In genomic region chr5:119269061-119269579, GRCh38 we compare ENCODE assay signal across 1 cellular context.
A peak's percentile ranks its signal among the peaks of the same experiment; 100 is the strongest.
TF ChIP-seq lines count a peak whose summit lies in the region.

No MANE protein-coding gene starts in this region.

TF ChIP-seq in K562, 482 proteins besides CTCF, POLR2A, EP300 and RAD21 (continued from another document and continues in another):
- no peak for TF ChIP-seq ZBTB34 (CRISPR knock-in tag; IDR thresholded peaks at IDR 0.05)
- TF ChIP-seq ZNF384 (IDR thresholded peaks at IDR 0.05; ENCODE audit: low read depth, low read length): no peak
- TF ChIP-seq ATF6 (CRISPR knock-in tag; IDR thresholded peaks at IDR 0.05): no peak
- no peak for TF ChIP-seq SNRNP70 (optimal IDR thresholded peaks at IDR 0.05; ENCODE audit: low read depth, low read length)
- TF ChIP-seq RBBP5 (IDR thresholded peaks at IDR 0.05; ENCODE audit: borderline replicate concordance, insufficient read depth, low read length, poor library complexity, severe bottlenecking): peak; percentile 48
- TF ChIP-seq ZNF592 (IDR thresholded peaks at IDR 0.05): peak; percentile 50; the same call in 1 of the 2 replicates
- TF ChIP-seq MAFG (tag; conservative IDR thresholded peaks at IDR 0.05): no peak
- no peak; the same call in 1 of the 2 replicates for TF ChIP-seq ZNF24 (IDR thresholded peaks at IDR 0.05)
- no peak for TF ChIP-seq HIVEP1 (CRISPR knock-in tag; IDR thresholded peaks at IDR 0.05)
- no peak for TF ChIP-seq ETV5 (CRISPR knock-in tag; IDR thresholded peaks at IDR 0.05; ENCODE audit: low read depth)
- no peak for TF ChIP-seq ZKSCAN3 (CRISPR knock-in tag; IDR thresholded peaks at IDR 0.05)
- TF ChIP-seq NR2F6 (CRISPR knock-in tag; IDR thresholded peaks at IDR 0.05): no peak
- peak; percentile 95; the same call in 1 of the 2 replicates for TF ChIP-seq ZC3H4 (CRISPR knock-in tag; IDR thresholded peaks at IDR 0.05; ENCODE audit: borderline replicate concordance)
- TF ChIP-seq ILF3 (IDR thresholded peaks at IDR 0.05; ENCODE audit: borderline replicate concordance): no peak
- no peak for TF ChIP-seq RBM39 (optimal IDR thresholded peaks at IDR 0.05; ENCODE audit: low read depth, low read length)
- TF ChIP-seq HDAC8 (tag; IDR thresholded peaks at IDR 0.05): no peak
- peak; percentile 50 for TF ChIP-seq E2F6 (IDR thresholded peaks at IDR 0.05; ENCODE audit: borderline replicate concordance in 1 of 2, extremely low read depth in 1 of 2, insufficient read depth in 1 of 2, insufficient read length in 1 of 2, low read depth in 1 of 2, low read length in 1 of 2, poor library complexity in 1 of 2, severe bottlenecking in 1 of 2)
- no peak for TF ChIP-seq ZBTB7A (IDR thresholded peaks at IDR 0.05; ENCODE audit: borderline replicate concordance, control insufficient read depth, low read depth, low read length)
- no peak for TF ChIP-seq PATZ1 (CRISPR knock-in tag; IDR thresholded peaks at IDR 0.05; ENCODE audit: borderline replicate concordance)
- TF ChIP-seq SAP30 (IDR thresholded peaks at IDR 0.05; ENCODE audit: borderline replicate concordance, insufficient read depth, low read depth, low read length, poor library complexity, severe bottlenecking): peak; percentile 54
- no peak for TF ChIP-seq ZFP30 (CRISPR knock-in tag; IDR thresholded peaks at IDR 0.05; ENCODE audit: borderline replicate concordance)
- TF ChIP-seq CREB3 (tag; conservative IDR thresholded peaks at IDR 0.05; ENCODE audit: low read depth): no peak
- TF ChIP-seq CBX2 (IDR thresholded peaks at IDR 0.05; ENCODE audit: insufficient read depth, low read length, poor library complexity, severe bottlenecking): no peak
- TF ChIP-seq ETV6 (IDR thresholded peaks at IDR 0.05; ENCODE audit: borderline replicate concordance in 1 of 2, low read depth in 2 of 2, low read length in 1 of 2): no peak
- TF ChIP-seq ETV6 (CRISPR knock-in tag; IDR thresholded peaks at IDR 0.05; ENCODE audit: borderline replicate concordance): no peak
- TF ChIP-seq STAT5A (IDR thresholded peaks at IDR 0.05; ENCODE audit: borderline replicate concordance, low read length): peak; percentile 37; the same call in 1 of the 2 replicates
- TF ChIP-seq ARNT (IDR thresholded peaks at IDR 0.05): peak; percentile 73 to 82; a peak in 2 of 4 replicates
- no peak for TF ChIP-seq ZNF436 (CRISPR knock-in tag; IDR thresholded peaks at IDR 0.05)
- TF ChIP-seq HMBOX1 (IDR thresholded peaks at IDR 0.05): 0 out of 2 replicates have a peak, but pooled peaks have one; percentile 24
- TF ChIP-seq REST (CRISPR knock-in tag; IDR thresholded peaks at IDR 0.05; ENCODE audit: low read depth): no peak
- TF ChIP-seq E2F1 (CRISPR knock-in tag; IDR thresholded peaks at IDR 0.05): no peak
- TF ChIP-seq GATAD2B (IDR thresholded peaks at IDR 0.05; ENCODE audit: borderline replicate concordance): peak; percentile 61; the same call in 1 of the 2 replicates
- no peak for TF ChIP-seq SRSF3 (IDR thresholded peaks at IDR 0.05; ENCODE audit: insufficient read depth, low read length)
- TF ChIP-seq MLX (CRISPR knock-in tag; conservative IDR thresholded peaks at IDR 0.05): no peak
- no peak for TF ChIP-seq ZNF668 (CRISPR knock-in tag; IDR thresholded peaks at IDR 0.05)
- no peak for TF ChIP-seq ZNF253 (CRISPR knock-in tag; conservative IDR thresholded peaks at IDR 0.05)
